ENCODE assay signal across 12 cellular contexts in genomic region chr1:226778657-226779058, GRCh38. TPM values are rescaled to one million over a fixed set of nuclear protein-coding genes. Genes with fewer than 3 reads are reported as not detected.
DNase-seq lines count a peak whose midpoint lies in the region; ATAC-seq and TF ChIP-seq lines count a peak whose summit lies in the region.
"Had no signal": no experiment of that assay in that cellular context is flagged by ENCODE, and none has a peak within 500 bp of the region (broad histone marks: within the 10 kb centered on the region; RNA-seq: fewer than 3 reads in every experiment).

No MANE protein-coding gene starts in this region.

- intact Hi-C loops in mammary epithelial cell (cut with micrococcal nuclease) (loop anchor here (1.0 to 2.0 kb wide), 2 partner anchors 36 to 40 kb away; no protein-coding TSS in a partner anchor), left colon (cut with DNase I, micrococcal nuclease) (no loop called here), transverse colon (cut with DNase I; ENCODE audit: low total_unique reads) (loop anchor here (1.0 kb wide), 1 partner anchor 29 kb away; no protein-coding TSS in a partner anchor)

- 2% methylated on average over 4 of the region's 5 CpGs for WGBS in mammary epithelial cell (ENCODE audit: low coverage, missing lambda C conversion rate)
- WGBS in transverse colon (ENCODE audit: low coverage in 1 of 2), 2 donors = 32 to 43% methylated on average over 1 to 5 of the region's 5 CpGs

- dilution Hi-C loops in mammary epithelial cell (cut with HindIII; ENCODE audit: low sequenced_read_pairs) = no loop called here

- peaks cover 3% of the 10 kb centered on the region for H3K27me3 ChIP-seq in mammary epithelial cell (ENCODE audit: insufficient read depth, low read length)
- H3K27me3 ChIP-seq in transverse colon = no peaks in the 10 kb centered on the region

- TF ChIP-seq CTCF in mammary epithelial cell (conservative IDR thresholded peaks at IDR 0.05 in 1 of 2, IDR thresholded peaks at IDR 0.05 in 1 of 2; ENCODE audit: extremely low read depth in 1 of 2, insufficient read depth in 1 of 2, low read depth in 1 of 2, low read length in 2 of 2) (no peak), transverse colon (IDR thresholded peaks at IDR 0.05) (no peak)

- CTCF ChIA-PET in mammary epithelial cell (lab: Charles Lee; ENCODE audit: low non-redundant PET) = interaction anchor here (0.5 to 0.7 kb wide), 3 partner anchors 15 to 540 kb away, joined by 3 to 6 read pairs (median 4); no protein-coding TSS in a partner anchor

- no peak for TF ChIP-seq POLR2A in transverse colon (IDR thresholded peaks at IDR 0.05)

- H2AFZ ChIP-seq in mammary epithelial cell (ENCODE audit: low read depth, low read length) = no peak overlapping the region

- ATAC-seq in left colon = peak; percentile 77
- no peak for ATAC-seq in HG02885 (IDR thresholded peaks at IDR 0.05; ENCODE audit: poor library complexity, unreplicated experiment)
- no peak for ATAC-seq in GM21529 (IDR thresholded peaks at IDR 0.05; ENCODE audit: unreplicated experiment)

- peak; percentile 8 for TF ChIP-seq EP300 in transverse colon (IDR thresholded peaks at IDR 0.05; ENCODE audit: low read depth)

- H3K9me3 ChIP-seq in mammary epithelial cell (replicated peaks; ENCODE audit: insufficient read depth, low read length) (no peaks in the 10 kb centered on the region), transverse colon (no peaks in the 10 kb centered on the region)

- H3K9ac ChIP-seq in mammary epithelial cell (ENCODE audit: insufficient read depth, low read length) = no peak overlapping the region

- no TSS peak for BruUV-seq in mammary epithelial cell (replicated peaks; lab: Mats Ljungman, UMichigan)

- H3K79me2 ChIP-seq in mammary epithelial cell (ENCODE audit: insufficient read depth, low read length) = no peaks in the 10 kb centered on the region

- H3K4me3 ChIP-seq in mammary epithelial cell (replicated peaks in 1 of 3; ENCODE audit: insufficient read depth in 1 of 3, low read depth in 2 of 3, low read length in 3 of 3) = no peak overlapping the region
- no peak overlapping the region for H3K4me3 ChIP-seq in transverse colon

- DNase-seq in HS-5 (ENCODE audit: low read depth) (peak; percentile 93), mammary epithelial cell (peak; percentile 94), left colon (peak; percentile 18 to 71), transverse colon (peak; percentile 51), DMS53 treated with DMSO at 0.1 percent for 48 hours (lab: John Stamatoyannopoulos, UW; ENCODE audit: unreplicated experiment) (no peak)
- no peak for DNase-seq in stimulated activated naive CD4-positive, alpha-beta T cell treated with Interleukin-2 at 50 U/mL for 16 hours (lab: John Stamatoyannopoulos, UW)
- DNase-seq: activated CD4-positive, alpha-beta T cell treated with anti-CD3 and anti-CD28 coated beads, Interleukin-2, amount 50 U/mL, for 1 hour; KBM-7; mesendoderm; NCI-H774 had no signal

- in situ Hi-C loops in mammary epithelial cell (cut with MboI; ENCODE audit: low sequenced_read_pairs in 2 of 2) = no loop called here
- in situ Hi-C loops in transverse colon (cut with MboI; ENCODE audit: low pct_ligation_motif_present in 1 of 4, low pct_unique_long_range_greater_than_20kb in 1 of 4, low sequenced_read_pairs in 3 of 4) = no loop called here

- peaks cover 9% of the 10 kb centered on the region for H3K4me1 ChIP-seq in mammary epithelial cell (ENCODE audit: insufficient read depth, low read length)
- H3K4me1 ChIP-seq in transverse colon = peaks cover 7 to 21% (median 18%) of the 10 kb centered on the region in 4 donors

- H3K4me2 ChIP-seq in mammary epithelial cell (ENCODE audit: insufficient read depth, low read depth, low read length) = no peak overlapping the region

- H4K20me1 ChIP-seq in mammary epithelial cell (ENCODE audit: insufficient read depth, low read length) = no peaks in the 10 kb centered on the region

- H3K27ac ChIP-seq in mammary epithelial cell (ENCODE audit: insufficient read depth, low read depth, low read length) = no peak overlapping the region
- H3K27ac ChIP-seq in transverse colon = peak overlapping the region; percentile 49 to 74 (median 66)

- H3K36me3 ChIP-seq in mammary epithelial cell (ENCODE audit: insufficient read depth, low read length) (no peaks in the 10 kb centered on the region), transverse colon (no peaks in the 10 kb centered on the region)

RNA-seq across cellular contexts. Expression of gene ITPKB, which starts 39.6 kb away (rescaled TPM):
- total RNA-seq in mammary epithelial cell = 10 to 100 TPM in 1 of 2 donors, 1 to 10 TPM in 1; 6.0 to 11.4 TPM
- polyA plus RNA-seq in mammary epithelial cell = 4.1 TPM
- polyA minus RNA-seq in mammary epithelial cell = 24.9 TPM
- total RNA-seq in left colon = 10 to 100 TPM in 1 of 2 donors, 1 to 10 TPM in 1; 9.7 to 20.9 TPM
- total RNA-seq in transverse colon = 10 to 100 TPM; 14.3 to 57.6 (median 23.7) TPM

Comparison
In these comparisons a context has a peak if more than half of its experiments do, and no peak if none do; other contexts are left out.
1. DNase-seq: peak in HS-5 (single experiment), mammary epithelial cell (single experiment), left colon (2 of 2) and transverse colon (single experiment); none in DMS53 treated with DMSO at 0.1 percent for 48 hours (single experiment) and stimulated activated naive CD4-positive, alpha-beta T cell treated with Interleukin-2 at 50 U/mL for 16 hours (single experiment).
2. intact Hi-C loops: an anchor here in mammary epithelial cell (1.0 to 2.0 kb wide) and transverse colon (1.0 kb wide); none called in left colon.